Comparison of ENCODE assay signal across 2 cellular contexts in the genomic region with DNA sequence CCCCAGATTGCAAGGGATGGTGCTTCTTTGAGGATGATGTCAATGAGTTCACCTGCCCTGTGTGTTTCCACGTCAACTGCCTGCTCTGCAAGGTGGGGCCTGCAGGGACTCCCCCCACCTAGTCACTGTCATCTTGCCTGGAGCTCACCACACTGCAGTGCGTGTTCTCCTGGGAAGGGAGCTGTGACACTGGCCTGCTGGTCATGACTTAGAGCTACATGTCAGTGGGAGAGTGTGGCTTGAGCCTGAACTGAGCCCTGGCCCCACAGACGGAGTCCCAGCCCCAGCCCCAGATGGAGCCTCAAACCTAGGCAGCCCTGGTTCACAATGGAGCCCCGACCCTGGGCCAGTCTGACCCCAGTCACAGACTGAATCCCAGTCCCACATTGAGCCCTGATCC.
A peak's percentile ranks its signal among the peaks of the same experiment; 100 is the strongest.
TF ChIP-seq lines count a peak whose summit lies in the region.

No MANE protein-coding gene starts in this region.

TF ChIP-seq in A549, 52 proteins besides CTCF, POLR2A, EP300 and RAD21 (continued from another document):
- TF ChIP-seq, protein P1, sequence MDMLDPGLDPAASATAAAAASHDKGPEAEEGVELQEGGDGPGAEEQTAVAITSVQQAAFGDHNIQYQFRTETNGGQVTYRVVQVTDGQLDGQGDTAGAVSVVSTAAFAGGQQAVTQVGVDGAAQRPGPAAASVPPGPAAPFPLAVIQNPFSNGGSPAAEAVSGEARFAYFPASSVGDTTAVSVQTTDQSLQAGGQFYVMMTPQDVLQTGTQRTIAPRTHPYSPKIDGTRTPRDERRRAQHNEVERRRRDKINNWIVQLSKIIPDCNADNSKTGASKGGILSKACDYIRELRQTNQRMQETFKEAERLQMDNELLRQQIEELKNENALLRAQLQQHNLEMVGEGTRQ (IDR thresholded peaks at IDR 0.05), result no peak

TF ChIP-seq in HCT116, 20 proteins besides CTCF, POLR2A, EP300 and RAD21 (continued from another document):
- TF ChIP-seq, protein P2, sequence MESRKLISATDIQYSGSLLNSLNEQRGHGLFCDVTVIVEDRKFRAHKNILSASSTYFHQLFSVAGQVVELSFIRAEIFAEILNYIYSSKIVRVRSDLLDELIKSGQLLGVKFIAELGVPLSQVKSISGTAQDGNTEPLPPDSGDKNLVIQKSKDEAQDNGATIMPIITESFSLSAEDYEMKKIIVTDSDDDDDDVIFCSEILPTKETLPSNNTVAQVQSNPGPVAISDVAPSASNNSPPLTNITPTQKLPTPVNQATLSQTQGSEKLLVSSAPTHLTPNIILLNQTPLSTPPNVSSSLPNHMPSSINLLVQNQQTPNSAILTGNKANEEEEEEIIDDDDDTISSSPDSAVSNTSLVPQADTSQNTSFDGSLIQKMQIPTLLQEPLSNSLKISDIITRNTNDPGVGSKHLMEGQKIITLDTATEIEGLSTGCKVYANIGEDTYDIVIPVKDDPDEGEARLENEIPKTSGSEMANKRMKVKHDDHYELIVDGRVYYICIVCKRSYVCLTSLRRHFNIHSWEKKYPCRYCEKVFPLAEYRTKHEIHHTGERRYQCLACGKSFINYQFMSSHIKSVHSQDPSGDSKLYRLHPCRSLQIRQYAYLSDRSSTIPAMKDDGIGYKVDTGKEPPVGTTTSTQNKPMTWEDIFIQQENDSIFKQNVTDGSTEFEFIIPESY (IDR thresholded peaks at IDR 0.05; ENCODE audit: extremely low read depth, insufficient replicate concordance, low read length), result no peak
- TF ChIP-seq CEBPB (IDR thresholded peaks at IDR 0.05; ENCODE audit: low read depth) (no peak), ELF1 (IDR thresholded peaks at IDR 0.05; ENCODE audit: borderline replicate concordance, low read depth) (no peak), POLR2AphosphoS5 (IDR thresholded peaks at IDR 0.05; ENCODE audit: low read depth, low read length) (peak; percentile 26)
- TF ChIP-seq, protein P3, sequence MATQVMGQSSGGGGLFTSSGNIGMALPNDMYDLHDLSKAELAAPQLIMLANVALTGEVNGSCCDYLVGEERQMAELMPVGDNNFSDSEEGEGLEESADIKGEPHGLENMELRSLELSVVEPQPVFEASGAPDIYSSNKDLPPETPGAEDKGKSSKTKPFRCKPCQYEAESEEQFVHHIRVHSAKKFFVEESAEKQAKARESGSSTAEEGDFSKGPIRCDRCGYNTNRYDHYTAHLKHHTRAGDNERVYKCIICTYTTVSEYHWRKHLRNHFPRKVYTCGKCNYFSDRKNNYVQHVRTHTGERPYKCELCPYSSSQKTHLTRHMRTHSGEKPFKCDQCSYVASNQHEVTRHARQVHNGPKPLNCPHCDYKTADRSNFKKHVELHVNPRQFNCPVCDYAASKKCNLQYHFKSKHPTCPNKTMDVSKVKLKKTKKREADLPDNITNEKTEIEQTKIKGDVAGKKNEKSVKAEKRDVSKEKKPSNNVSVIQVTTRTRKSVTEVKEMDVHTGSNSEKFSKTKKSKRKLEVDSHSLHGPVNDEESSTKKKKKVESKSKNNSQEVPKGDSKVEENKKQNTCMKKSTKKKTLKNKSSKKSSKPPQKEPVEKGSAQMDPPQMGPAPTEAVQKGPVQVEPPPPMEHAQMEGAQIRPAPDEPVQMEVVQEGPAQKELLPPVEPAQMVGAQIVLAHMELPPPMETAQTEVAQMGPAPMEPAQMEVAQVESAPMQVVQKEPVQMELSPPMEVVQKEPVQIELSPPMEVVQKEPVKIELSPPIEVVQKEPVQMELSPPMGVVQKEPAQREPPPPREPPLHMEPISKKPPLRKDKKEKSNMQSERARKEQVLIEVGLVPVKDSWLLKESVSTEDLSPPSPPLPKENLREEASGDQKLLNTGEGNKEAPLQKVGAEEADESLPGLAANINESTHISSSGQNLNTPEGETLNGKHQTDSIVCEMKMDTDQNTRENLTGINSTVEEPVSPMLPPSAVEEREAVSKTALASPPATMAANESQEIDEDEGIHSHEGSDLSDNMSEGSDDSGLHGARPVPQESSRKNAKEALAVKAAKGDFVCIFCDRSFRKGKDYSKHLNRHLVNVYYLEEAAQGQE (IDR thresholded peaks at IDR 0.05; ENCODE audit: low read depth), result no peak
TF ChIP-seq in HCT116: peak in this region for 1.
